ENCODE assay signal across 16 cellular contexts in the genomic region with DNA sequence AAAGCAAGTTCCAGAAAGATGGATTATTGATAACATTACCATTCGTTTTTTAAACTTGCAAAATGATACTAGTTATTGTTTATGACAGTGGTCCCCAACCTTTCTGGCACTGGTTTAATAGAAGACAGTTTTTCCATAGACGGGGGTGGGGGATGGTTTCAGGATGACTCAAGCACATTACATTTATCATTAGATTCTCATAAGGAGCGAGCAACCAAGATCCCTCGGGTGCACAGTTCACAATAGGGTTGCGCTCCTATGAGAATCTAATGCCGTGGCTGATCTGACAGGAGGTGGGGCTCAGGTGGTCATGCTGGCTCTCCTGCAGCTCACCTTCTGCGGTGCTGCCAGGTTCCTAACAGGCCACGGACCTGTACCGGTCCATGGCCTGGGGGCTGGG.
DNase-seq lines count a peak whose midpoint lies in the region; ATAC-seq lines count a peak whose summit lies in the region.
"Had no signal": no experiment of that assay in that cellular context is flagged by ENCODE, and none has a peak within 500 bp of the region (broad histone marks: within the 10 kb centered on the region; RNA-seq: fewer than 3 reads in every experiment).

No MANE protein-coding gene starts in this region.

- no peaks in the 10 kb centered on the region for H3K27me3 Mint-ChIP-seq in CD4-positive, alpha-beta memory T cell
- no peaks in the 10 kb centered on the region for H3K27me3 Mint-ChIP-seq in IgD-negative memory B cell

- no peaks in the 10 kb centered on the region for H3K9me3 ChIP-seq in CD4-positive, alpha-beta memory T cell (ENCODE audit: control insufficient read depth in 1 of 2, low read length in 2 of 2)
- H3K9me3 ChIP-seq: neutrophil, right atrium auricular region had no signal

- no peaks in the 10 kb centered on the region for H3K36me3 ChIP-seq in CD4-positive, alpha-beta memory T cell (ENCODE audit: insufficient read depth, low read length)
- H3K36me3 ChIP-seq: neutrophil, right atrium auricular region had no signal

- POLR2A ChIA-PET in CD4-positive, alpha-beta memory T cell (lab: Charles Lee; ENCODE audit: partially characterized antibody): interaction anchor here (0.9 to 3.4 kb wide), 15 partner anchors 8 to 85 kb away, joined by 3 to 22 read pairs (median 6); partner anchors contain the start of gene BCL2

- H3K4me1 Mint-ChIP-seq in CD4-positive, alpha-beta memory T cell: peaks cover 58 to 92% (median 74%) of the 10 kb centered on the region in 4 donors
- H3K4me1 Mint-ChIP-seq in IgD-negative memory B cell: peaks cover 44 to 54% (median 53%) of the 10 kb centered on the region in 3 donors

- H3K36me3 Mint-ChIP-seq in CD4-positive, alpha-beta memory T cell: peaks cover 29 to 41% of the 10 kb centered on the region in 2 donors
- peaks cover 15% of the 10 kb centered on the region for H3K36me3 Mint-ChIP-seq in IgD-negative memory B cell
- H3K36me3 Mint-ChIP-seq: WTC11 had no signal

- H3K4me3 ChIP-seq in CD4-positive, alpha-beta memory T cell (ENCODE audit: low read length in 2 of 2): peak overlapping the region in 1 of 2 donors; percentile 8
- H3K4me3 ChIP-seq: right atrium auricular region had no signal

- H3K9me3 Mint-ChIP-seq in CD4-positive, alpha-beta memory T cell: peaks cover 0 to 8% (median 0%) of the 10 kb centered on the region in 8 donors
- H3K9me3 Mint-ChIP-seq in IgD-negative memory B cell: peaks cover 0 to 9% (median 0%) of the 10 kb centered on the region in 3 donors
- H3K9me3 Mint-ChIP-seq: immature natural killer cell had no signal

- DNase-seq in CD4-positive, alpha-beta memory T cell: no peak
- peak; percentile 51 for DNase-seq in activated naive CD4-positive, alpha-beta T cell treated with anti-CD3 and anti-CD28 coated beads, Interleukin-2, amount 50 U/mL, for 16 hours
- DNase-seq in stimulated activated CD4-positive, alpha-beta T cell treated with anti-CD3 and anti-CD28 coated beads, Interleukin-2, amount 100 ng/mL, for 24 hours: peak; percentile 54 to 56
- DNase-seq in cortex of kidney (lab: John Stamatoyannopoulos, UW) (no peak), GDM1 (lab: John Stamatoyannopoulos, UW) (no peak)
- DNase-seq: amniotic stem cell, DMS79 treated with DMSO at 0.1 percent for 48 hours, immature natural killer cell, mesendoderm, NCI-H510A had no signal

- CTCF ChIA-PET in CD4-positive, alpha-beta memory T cell (lab: Charles Lee; ENCODE audit: partially characterized antibody): interaction anchor here (1.2 to 1.7 kb wide), 6 partner anchors 28 to 89 kb away, joined by 3 to 9 read pairs (median 4); partner anchors contain the start of gene BCL2

- H3K4me3 Mint-ChIP-seq in CD4-positive, alpha-beta memory T cell: peak overlapping the region; percentile 70 to 86 (median 78)
- H3K4me3 Mint-ChIP-seq in IgD-negative memory B cell: peak overlapping the region in 3 of 4 donors; percentile 39 to 84 (median 48)
- H3K4me3 Mint-ChIP-seq: immature natural killer cell, WTC11 had no signal

- peak overlapping the region; percentile 33 to 94 (median 89) for H3K27ac Mint-ChIP-seq in CD4-positive, alpha-beta memory T cell
- peak overlapping the region in 2 of 3 donors; percentile 4 to 78 for H3K27ac Mint-ChIP-seq in IgD-negative memory B cell
- H3K27ac Mint-ChIP-seq: WTC11 had no signal

- no peak for ATAC-seq in HG02884 (IDR thresholded peaks at IDR 0.05; ENCODE audit: unreplicated experiment)
- ATAC-seq in HG03175 (IDR thresholded peaks at IDR 0.05; ENCODE audit: unreplicated experiment): no peak
- ATAC-seq: WTC11 had no signal

- intact Hi-C loops in CD4-positive, alpha-beta memory T cell (cut with micrococcal nuclease): loop anchor here (2.0 kb wide), 1 partner anchor 17 kb away; no protein-coding TSS in a partner anchor

- H3K4me1 ChIP-seq in CD4-positive, alpha-beta memory T cell (ENCODE audit: insufficient read depth, low read length): peaks cover 62% of the 10 kb centered on the region

- H3K27me3 ChIP-seq in CD4-positive, alpha-beta memory T cell (ENCODE audit: insufficient read depth, low read length): no peaks in the 10 kb centered on the region
- H3K27me3 ChIP-seq: neutrophil, right atrium auricular region had no signal

- H3K27ac ChIP-seq in CD4-positive, alpha-beta memory T cell (ENCODE audit: low read depth, low read length): peak overlapping the region; percentile 44
- H3K27ac ChIP-seq: neutrophil, right atrium auricular region had no signal

Comparison
In these comparisons a context has a peak if more than half of its experiments do, and no peak if none do; other contexts are left out.
1. DNase-seq: peak in activated naive CD4-positive, alpha-beta T cell treated with anti-CD3 and anti-CD28 coated beads, Interleukin-2, amount 50 U/mL, for 16 hours (single experiment) and stimulated activated CD4-positive, alpha-beta T cell treated with anti-CD3 and anti-CD28 coated beads, Interleukin-2, amount 100 ng/mL, for 24 hours (2 of 2); none in CD4-positive, alpha-beta memory T cell (0 of 5), cortex of kidney (single experiment) and GDM1 (single experiment).